In genomic region chr6:29887330-29887818, GRCh38 we compare ENCODE assay signal across 8 cellular contexts.
DNase-seq lines count a peak whose midpoint lies in the region; ATAC-seq and TF ChIP-seq lines count a peak whose summit lies in the region.

No MANE protein-coding gene starts in this region.

- peak overlapping the region; percentile 72 for H3K4me3 ChIP-seq in BLaER1
- peak overlapping the region; percentile 64 for H3K4me3 ChIP-seq in HUES48 (ENCODE audit: low read depth, low read length)

- H3K9me3 ChIP-seq in BLaER1 (0 out of 2 replicates have a peak, but pooled peaks cover 7% of the 10 kb centered on the region), HUES48 (ENCODE audit: control insufficient read depth, insufficient read depth, low read length) (no peaks in the 10 kb centered on the region)

- peak overlapping the region; percentile 77 to 81 (median 79) for H3K4me3 Mint-ChIP-seq in nephron

- H3K27me3 ChIP-seq in BLaER1 (peaks cover 30% of the 10 kb centered on the region), HUES48 (ENCODE audit: control insufficient read depth, insufficient read depth, low read length) (peaks cover 20% of the 10 kb centered on the region)

- no peaks in the 10 kb centered on the region for H3K36me3 ChIP-seq in BLaER1
- no peaks in the 10 kb centered on the region for H3K36me3 ChIP-seq in HUES48 (ENCODE audit: control insufficient read depth, insufficient read depth, low read length)

- H3K27ac ChIP-seq in BLaER1 (peak overlapping the region; percentile 74), HUES48 (ENCODE audit: low read depth, low read length) (no peak overlapping the region)

- no peak for TF ChIP-seq CTCF in nephron (IDR thresholded peaks at IDR 0.05; ENCODE audit: unreplicated experiment in 3 of 3)

- peak; percentile 22 for ATAC-seq in GM19467 (IDR thresholded peaks at IDR 0.05; ENCODE audit: unreplicated experiment)

- peaks cover 88% of the 10 kb centered on the region for H3K27me3 Mint-ChIP-seq in nephron (ENCODE audit: low read depth)

- H3K4me1 Mint-ChIP-seq in nephron = peaks cover 7% of the 10 kb centered on the region

- peaks cover 8% of the 10 kb centered on the region; the same call in 1 of the 2 replicates for H3K4me1 ChIP-seq in BLaER1
- no peaks in the 10 kb centered on the region for H3K4me1 ChIP-seq in HUES48 (ENCODE audit: control insufficient read depth, insufficient read depth, low read length)

- H3K27ac Mint-ChIP-seq in nephron = peak overlapping the region in 1 of 3 experiments; percentile 35

- DNase-seq in activated T-cell treated with anti-CD3 and anti-CD28 coated beads, Interleukin-2, amount 50 U/mL, for 1 hour = peak; percentile 49
- peak; percentile 37 for DNase-seq in fibroblast of gingiva (ENCODE audit: low read depth)
- no peak for DNase-seq in inferior parietal cortex (ENCODE audit: extremely low spot score)
- DNase-seq in 8988T = no peak

- H3K9ac ChIP-seq in BLaER1 = peak overlapping the region; percentile 79
- no peak overlapping the region for H3K9ac ChIP-seq in HUES48 (ENCODE audit: low read depth, low read length)

- no peaks in the 10 kb centered on the region for H3K36me3 Mint-ChIP-seq in nephron (ENCODE audit: low read depth)

- peak overlapping the region; percentile 84 for H3K4me2 ChIP-seq in BLaER1

- no peaks in the 10 kb centered on the region for H4K20me1 ChIP-seq in BLaER1

- H3K9me3 Mint-ChIP-seq in nephron = peaks cover 3% of the 10 kb centered on the region

Comparison
In these comparisons a context has a peak if more than half of its experiments do, and no peak if none do; other contexts are left out.
1. DNase-seq: peak in activated T-cell treated with anti-CD3 and anti-CD28 coated beads, Interleukin-2, amount 50 U/mL, for 1 hour (single experiment) and fibroblast of gingiva (single experiment); none in inferior parietal cortex (single experiment) and 8988T (single experiment).